In genomic region chr17:41254861-41255260, GRCh38 we compare ENCODE assay signal across 36 cellular contexts. TPM values are rescaled to one million over a fixed set of nuclear protein-coding genes. Genes with fewer than 3 reads are reported as not detected.
"Had no signal": no experiment of that assay in that cellular context is flagged by ENCODE, and none has a peak within 500 bp of the region (broad histone marks: within the 10 kb centered on the region; RNA-seq: fewer than 3 reads in every experiment).

No MANE protein-coding gene starts in this region.

- H3K27me3 ChIP-seq: brain microvascular endothelial cell, pancreas, uterus had no signal

- H3K9me3 ChIP-seq: neutrophil, pancreas, prostate gland, uterus had no signal

- H3K27ac ChIP-seq: brain microvascular endothelial cell, coronary artery, dorsolateral prefrontal cortex, neutrophil, pancreas, prostate gland, skin epidermis, uterus had no signal

- DNase-seq: activated B cell treated with CpG ODN at 0.5 μM for 24 hours; activated CD4-positive, alpha-beta T cell treated with anti-CD3 and anti-CD28 coated beads for 36 hours; activated CD4-positive, alpha-beta T cell treated with anti-CD3 and anti-CD28 coated beads, Interleukin-2, amount 50 U/mL, for 48 hours; activated CD8-positive, alpha-beta memory T cell treated with anti-CD3 and anti-CD28 coated beads for 24 hours; activated gamma-delta T cell; activated naive CD4-positive, alpha-beta T cell treated with anti-CD3 and anti-CD28 coated beads, Interleukin-2, amount 10 ng/mL, durations not matched to agents 7 days and 5 days; activated naive CD8-positive, alpha-beta T cell treated with anti-CD3 and anti-CD28 coated beads, Interleukin-2, amount 10 ng/mL, durations not matched to agents 7 days and 5 days; amniotic stem cell; brain microvascular endothelial cell; dorsolateral prefrontal cortex; effector memory CD4-positive, alpha-beta T cell; erythroblast; foreskin melanocyte; left colon; mammary epithelial cell; retina; stimulated activated CD4-positive, alpha-beta T cell treated with anti-CD3 and anti-CD28 coated beads, Interleukin-12 subunit alpha, Interleukin-12 subunit beta, amount 100 ng/mL, for 4 hours; stimulated activated CD4-positive, alpha-beta T cell treated with anti-CD3 and anti-CD28 coated beads, Interleukin-4, amount 100 ng/mL, for 1 hour; stimulated activated naive CD8-positive, alpha-beta T cell treated with anti-CD3 and anti-CD28 coated beads, Interleukin-15, Interleukin-2, amounts not matched to agents 100 U/mL and 50 U/mL, for 24 hours; T-helper 1 cell; uterus had no signal

- H3K4me3 ChIP-seq: coronary artery, dorsolateral prefrontal cortex, pancreas, prostate gland, skin epidermis, uterus had no signal

- H3K4me1 ChIP-seq: pancreas, prostate gland, uterus had no signal

- H3K36me3 ChIP-seq: brain microvascular endothelial cell, neutrophil, pancreas, prostate gland, uterus had no signal

RNA-seq across cellular contexts. Expression of gene KRTAP9-9, which starts 0.3 kb away (rescaled TPM):
- total RNA-seq: activated B cell treated with CpG ODN at 0.5 μM for 24 hours; activated CD4-positive, alpha-beta T cell treated with anti-CD3 and anti-CD28 coated beads for 36 hours; activated naive CD8-positive, alpha-beta T cell treated with anti-CD3 and anti-CD28 coated beads, Interleukin-2, amount 10 ng/mL, durations not matched to agents 7 days and 5 days; astrocyte; cardiac septum; cerebellum; dorsolateral prefrontal cortex; fibroblast of lung; left colon; liver; mammary epithelial cell; mucosa of gallbladder; pancreas; prostate gland; sciatic nerve; subcutaneous adipose tissue; uterus had no signal
- polyA plus RNA-seq: fibroblast of lung, keratinocyte, liver, mammary epithelial cell, pancreas had no signal

RNA-seq across cellular contexts. Expression of gene KRTAP9-4, which starts 5.4 kb away (rescaled TPM):
- total RNA-seq: activated B cell treated with CpG ODN at 0.5 μM for 24 hours; activated CD4-positive, alpha-beta T cell treated with anti-CD3 and anti-CD28 coated beads for 36 hours; activated naive CD8-positive, alpha-beta T cell treated with anti-CD3 and anti-CD28 coated beads, Interleukin-2, amount 10 ng/mL, durations not matched to agents 7 days and 5 days; astrocyte; cardiac septum; cerebellum; dorsolateral prefrontal cortex; fibroblast of lung; left colon; liver; mammary epithelial cell; mucosa of gallbladder; pancreas; prostate gland; sciatic nerve; subcutaneous adipose tissue; uterus had no signal
- polyA plus RNA-seq: fibroblast of lung, keratinocyte, liver, mammary epithelial cell, pancreas had no signal

RNA-seq across cellular contexts. Expression of gene KRTAP9-6, which starts 10.3 kb away (rescaled TPM):
- total RNA-seq: activated B cell treated with CpG ODN at 0.5 μM for 24 hours; activated CD4-positive, alpha-beta T cell treated with anti-CD3 and anti-CD28 coated beads for 36 hours; activated naive CD8-positive, alpha-beta T cell treated with anti-CD3 and anti-CD28 coated beads, Interleukin-2, amount 10 ng/mL, durations not matched to agents 7 days and 5 days; astrocyte; cardiac septum; cerebellum; dorsolateral prefrontal cortex; fibroblast of lung; left colon; liver; mammary epithelial cell; mucosa of gallbladder; pancreas; prostate gland; sciatic nerve; subcutaneous adipose tissue; uterus had no signal
- polyA plus RNA-seq: fibroblast of lung, keratinocyte, liver, mammary epithelial cell, pancreas had no signal

RNA-seq across cellular contexts. Expression of gene KRTAP9-8, which starts 17.1 kb away (rescaled TPM):
- total RNA-seq: activated B cell treated with CpG ODN at 0.5 μM for 24 hours; activated CD4-positive, alpha-beta T cell treated with anti-CD3 and anti-CD28 coated beads for 36 hours; activated naive CD8-positive, alpha-beta T cell treated with anti-CD3 and anti-CD28 coated beads, Interleukin-2, amount 10 ng/mL, durations not matched to agents 7 days and 5 days; astrocyte; cardiac septum; cerebellum; dorsolateral prefrontal cortex; fibroblast of lung; left colon; liver; mammary epithelial cell; mucosa of gallbladder; pancreas; prostate gland; sciatic nerve; subcutaneous adipose tissue; uterus had no signal
- polyA plus RNA-seq: fibroblast of lung, keratinocyte, liver, mammary epithelial cell, pancreas had no signal

RNA-seq across cellular contexts. Expression of gene KRTAP9-7, which starts 20.6 kb away (rescaled TPM):
- total RNA-seq: activated B cell treated with CpG ODN at 0.5 μM for 24 hours; activated CD4-positive, alpha-beta T cell treated with anti-CD3 and anti-CD28 coated beads for 36 hours; activated naive CD8-positive, alpha-beta T cell treated with anti-CD3 and anti-CD28 coated beads, Interleukin-2, amount 10 ng/mL, durations not matched to agents 7 days and 5 days; astrocyte; cardiac septum; cerebellum; dorsolateral prefrontal cortex; fibroblast of lung; left colon; liver; mammary epithelial cell; mucosa of gallbladder; pancreas; prostate gland; sciatic nerve; subcutaneous adipose tissue; uterus had no signal
- polyA plus RNA-seq: fibroblast of lung, keratinocyte, liver, mammary epithelial cell, pancreas, thymus had no signal
